In the genomic region with DNA sequence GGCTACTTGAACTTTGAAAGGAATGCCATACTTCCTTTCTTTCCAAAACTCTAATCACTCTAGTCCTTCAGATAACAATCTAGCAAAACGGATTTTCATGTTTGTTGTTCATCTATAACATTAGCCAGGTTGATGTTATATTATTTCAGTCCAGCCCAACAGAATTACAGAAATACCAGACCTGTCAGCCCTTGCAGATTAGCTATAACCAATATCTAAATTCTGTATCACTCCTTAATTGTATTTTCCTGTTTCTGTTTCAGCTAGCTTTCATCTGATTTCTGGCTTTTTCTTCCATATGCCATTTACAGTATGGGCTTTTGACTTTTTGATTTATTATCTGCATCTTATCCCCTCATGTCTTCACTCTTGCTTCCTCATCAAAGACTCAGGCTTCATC, we compare ENCODE assay signal across 35 cellular contexts.
DNase-seq lines count a peak whose midpoint lies in the region; ATAC-seq and TF ChIP-seq lines count a peak whose summit lies in the region.
"Had no signal": no experiment of that assay in that cellular context is flagged by ENCODE, and none has a peak within 500 bp of the region (broad histone marks: within the 10 kb centered on the region; RNA-seq: fewer than 3 reads in every experiment).

No MANE protein-coding gene starts in this region.

- WGBS in SK-N-SH (ENCODE audit: low lambda C conversion rate) = 0% methylated on average over 1 of the region's 1 CpG

- CTCF ChIA-PET in SK-N-SH (lab: Yijun Ruan, JAX) = no interaction called here

- no peak overlapping the region for H3K9ac ChIP-seq in SK-N-SH
- H3K9ac ChIP-seq: BLaER1; BLaER1 treated with 17β-estradiol and CSF1 and Interleukin-3, amounts not matched to agents 10 nM and 100 nM had no signal

- no peak for TF ChIP-seq CTCF in SK-N-SH (IDR thresholded peaks at IDR 0.05)

- H3K4me1 Mint-ChIP-seq in T-helper 1 cell treated with Interleukin-12 subunit alpha and Interleukin-12 subunit beta and Interleukin-4 antibody, amounts not matched to agents 30 μg/mL and 1 μg/mL, for 36 hours (ENCODE audit: low read depth) = no peaks in the 10 kb centered on the region
- H3K4me1 Mint-ChIP-seq: B cell; CD14-positive monocyte; CD4-positive, alpha-beta memory T cell; CD4-positive, CD25-positive, alpha-beta regulatory T cell; CD8-positive, alpha-beta memory T cell had no signal

- H3K9me3 Mint-ChIP-seq in T-helper 1 cell treated with Interleukin-12 subunit alpha and Interleukin-12 subunit beta and Interleukin-4 antibody, amounts not matched to agents 30 μg/mL and 1 μg/mL, for 36 hours = peaks cover 16% of the 10 kb centered on the region

- no peak overlapping the region for H3K4me3 Mint-ChIP-seq in T-helper 1 cell treated with Interleukin-12 subunit alpha and Interleukin-12 subunit beta and Interleukin-4 antibody, amounts not matched to agents 30 μg/mL and 1 μg/mL, for 36 hours
- H3K4me3 Mint-ChIP-seq: B cell; CD14-positive monocyte; CD4-positive, alpha-beta memory T cell; CD4-positive, alpha-beta T cell; CD4-positive, CD25-positive, alpha-beta regulatory T cell; CD8-positive, alpha-beta memory T cell; CD8-positive, alpha-beta T cell had no signal

- H2AFZ ChIP-seq in SK-N-SH (ENCODE audit: low read depth) = no peak overlapping the region

- no peaks in the 10 kb centered on the region for H3K4me1 ChIP-seq in SK-N-SH (ENCODE audit: control insufficient read depth in 1 of 2, insufficient read depth in 2 of 2, low read depth in 1 of 2, low read length in 1 of 2)
- H3K4me1 ChIP-seq: A549, BE2C, Caco-2 had no signal

- TF ChIP-seq RAD21 in SK-N-SH (IDR thresholded peaks at IDR 0.05; ENCODE audit: low read length) = no peak

- H3K79me2 ChIP-seq in SK-N-SH (ENCODE audit: insufficient read depth) = no peaks in the 10 kb centered on the region

- peak in 1 of 2 experiments; percentile 74; a peak in 1 of 4 replicates for TF ChIP-seq EP300 in SK-N-SH (IDR thresholded peaks at IDR 0.05; ENCODE audit: borderline replicate concordance in 1 of 2, low read depth in 1 of 2, low read length in 1 of 2)

- no peaks in the 10 kb centered on the region for H3K27me3 ChIP-seq in SK-N-SH (ENCODE audit: insufficient read depth)
- H3K27me3 ChIP-seq: BE2C; BLaER1; BLaER1 treated with 17β-estradiol and CSF1 and Interleukin-3, amounts not matched to agents 10 nM and 100 nM had no signal

- H4K20me1 ChIP-seq in SK-N-SH (ENCODE audit: insufficient read depth) = no peaks in the 10 kb centered on the region
- H4K20me1 ChIP-seq: BLaER1; BLaER1 treated with 17β-estradiol and CSF1 and Interleukin-3, amounts not matched to agents 10 nM and 100 nM had no signal

- no peaks in the 10 kb centered on the region for H3K36me3 Mint-ChIP-seq in T-helper 1 cell treated with Interleukin-12 subunit alpha and Interleukin-12 subunit beta and Interleukin-4 antibody, amounts not matched to agents 30 μg/mL and 1 μg/mL, for 36 hours (ENCODE audit: low read depth)
- H3K36me3 Mint-ChIP-seq: CD14-positive monocyte; CD4-positive, alpha-beta memory T cell; CD4-positive, CD25-positive, alpha-beta regulatory T cell; CD8-positive, alpha-beta memory T cell; CD8-positive, alpha-beta T cell had no signal

- ATAC-seq in SK-N-SH treated with all-trans-retinoic acid at 6 μM for 48 hours (no peak), HG02610 (IDR thresholded peaks at IDR 0.05; ENCODE audit: unreplicated experiment) (no peak), HG02884 (IDR thresholded peaks at IDR 0.05; ENCODE audit: unreplicated experiment) (no peak)
- ATAC-seq: A549; CD8-positive, alpha-beta T cell had no signal

- no peaks in the 10 kb centered on the region for H3K27me3 Mint-ChIP-seq in T-helper 1 cell treated with Interleukin-12 subunit alpha and Interleukin-12 subunit beta and Interleukin-4 antibody, amounts not matched to agents 30 μg/mL and 1 μg/mL, for 36 hours (ENCODE audit: low read depth)
- H3K27me3 Mint-ChIP-seq: B cell; CD4-positive, alpha-beta memory T cell; CD4-positive, alpha-beta T cell; CD4-positive, CD25-positive, alpha-beta regulatory T cell; CD8-positive, alpha-beta memory T cell had no signal

- no peaks in the 10 kb centered on the region for H3K9me3 ChIP-seq in SK-N-SH
- H3K9me3 ChIP-seq: A549; BE2C; BLaER1; BLaER1 treated with 17β-estradiol and CSF1 and Interleukin-3, amounts not matched to agents 10 nM and 100 nM; Caco-2 had no signal

- H3K4me3 ChIP-seq in SK-N-SH (ENCODE audit: low read depth in 2 of 2, low read length in 1 of 2) = no peak overlapping the region
- H3K4me3 ChIP-seq: A549; BLaER1; BLaER1 treated with 17β-estradiol and CSF1 and Interleukin-3, amounts not matched to agents 10 nM and 100 nM had no signal

- POLR2A ChIA-PET in SK-N-SH (lab: Yijun Ruan, JAX) = no interaction called here

- H3F3A ChIP-seq in SK-N-SH (replicated peaks; ENCODE audit: insufficient read depth) = no peaks in the 10 kb centered on the region

- DNase-seq in T-helper 1 cell = no peak
- peak; percentile 84 for DNase-seq in SK-N-DZ (ENCODE audit: low spot score)
- no peak for DNase-seq in SK-N-SH
- DNase-seq in hippocampal formation (lab: John Stamatoyannopoulos, UW) = no peak
- DNase-seq: 8988T; ACHN; AML-193; BE2C; C1 segment of cervical spinal cord; Caco-2; Calu3; CD4-positive, alpha-beta memory T cell; CD4-positive, alpha-beta T cell; CD4-positive, CD25-positive, alpha-beta regulatory T cell; CD8-positive, alpha-beta memory T cell; CD8-positive, alpha-beta T cell; COR-L47; DMS 273 treated with DMSO at 0.1 percent for 48 hours; DMS153; DMS53; DMS79; DMS79 treated with DMSO at 0.1 percent for 48 hours; DND-41; EL had no signal

- H3K36me3 ChIP-seq in SK-N-SH (replicated peaks in 1 of 2; ENCODE audit: control insufficient read depth in 1 of 2, insufficient read depth in 2 of 2, low read length in 1 of 2) = no peaks in the 10 kb centered on the region
- H3K36me3 ChIP-seq: BE2C; BLaER1; BLaER1 treated with 17β-estradiol and CSF1 and Interleukin-3, amounts not matched to agents 10 nM and 100 nM had no signal

- H3K27ac ChIP-seq in SK-N-SH (ENCODE audit: low read depth in 2 of 2, low read length in 1 of 2) = no peak overlapping the region
- H3K27ac ChIP-seq: 22Rv1; A549; BLaER1; BLaER1 treated with 17β-estradiol and CSF1 and Interleukin-3, amounts not matched to agents 10 nM and 100 nM; C4-2B had no signal

- H3K9me2 ChIP-seq in SK-N-SH = no peaks in the 10 kb centered on the region

- peak overlapping the region; percentile 49 for H3K27ac Mint-ChIP-seq in T-helper 1 cell treated with Interleukin-12 subunit alpha and Interleukin-12 subunit beta and Interleukin-4 antibody, amounts not matched to agents 30 μg/mL and 1 μg/mL, for 36 hours
- H3K27ac Mint-ChIP-seq: B cell; CD14-positive monocyte; CD4-positive, alpha-beta memory T cell; CD4-positive, alpha-beta T cell; CD4-positive, CD25-positive, alpha-beta regulatory T cell; CD8-positive, alpha-beta memory T cell; CD8-positive, alpha-beta T cell had no signal

- no peak overlapping the region for H3K4me2 ChIP-seq in SK-N-SH
- H3K4me2 ChIP-seq: A549; BLaER1; BLaER1 treated with 17β-estradiol and CSF1 and Interleukin-3, amounts not matched to agents 10 nM and 100 nM had no signal

TF ChIP-seq in SK-N-SH, 30 proteins besides CTCF, POLR2A, EP300 and RAD21:
- TF ChIP-seq FOXM1 (IDR thresholded peaks at IDR 0.05; ENCODE audit: low read depth) (no peak), RCOR1 (IDR thresholded peaks at IDR 0.05; ENCODE audit: low read length) (peak; percentile 63; the same call in 1 of the 2 replicates), GATA2 (CRISPR knock-in tag; IDR thresholded peaks at IDR 0.05) (peak; percentile 74)

TF ChIP-seq in SK-N-SH treated with all-trans-retinoic acid at 6 μM for 48 hours, 23 proteins besides CTCF, POLR2A, EP300 and RAD21:
- TF ChIP-seq SNAI2 (CRISPR knock-in tag; IDR thresholded peaks at IDR 0.05) = no peak
- TF ChIP-seq TCF4 (CRISPR knock-in tag; IDR thresholded peaks at IDR 0.05; ENCODE audit: borderline replicate concordance) = peak; percentile 54; the same call in 1 of the 2 replicates
- peak; percentile 32; the same call in 1 of the 2 replicates for TF ChIP-seq ISL1 (CRISPR knock-in tag; IDR thresholded peaks at IDR 0.05)
TF ChIP-seq in SK-N-SH treated with all-trans-retinoic acid at 6 μM for 48 hours: peak in this region for 2.
